ENCODE assay signal across 11 cellular contexts in genomic region chr5:107263387-107264003, GRCh38.
DNase-seq lines count a peak whose midpoint lies in the region; ATAC-seq and TF ChIP-seq lines count a peak whose summit lies in the region.
"Had no signal": no experiment of that assay in that cellular context is flagged by ENCODE, and none has a peak within 500 bp of the region (broad histone marks: within the 10 kb centered on the region; RNA-seq: fewer than 3 reads in every experiment).

No MANE protein-coding gene starts in this region.

- TF ChIP-seq CTCF in foreskin keratinocyte (conservative IDR thresholded peaks at IDR 0.05) (no peak), chondrocyte (IDR thresholded peaks at IDR 0.05) (no peak), Calu3 (IDR thresholded peaks at IDR 0.05; ENCODE audit: unreplicated experiment) (no peak)

- H3K27ac Mint-ChIP-seq in chondrocyte (ENCODE audit: unreplicated experiment) (no peak overlapping the region), Calu3 (ENCODE audit: unreplicated experiment) (no peak overlapping the region)
- H3K27ac Mint-ChIP-seq in activated naive CD8-positive, alpha-beta T cell treated with anti-CD3 and anti-CD28 coated beads, Interleukin-2, amount 50 U/mL, for 24 hours, result no peak overlapping the region

- H3K4me3 Mint-ChIP-seq in chondrocyte (ENCODE audit: unreplicated experiment) (no peak overlapping the region), Calu3 (ENCODE audit: low read depth, unreplicated experiment) (no peak overlapping the region)
- no peak overlapping the region for H3K4me3 Mint-ChIP-seq in activated naive CD8-positive, alpha-beta T cell treated with anti-CD3 and anti-CD28 coated beads, Interleukin-2, amount 50 U/mL, for 24 hours

- no peaks in the 10 kb centered on the region for H3K4me1 ChIP-seq in foreskin keratinocyte

- no TSS peak for BruUV-seq in Calu3 (replicated peaks; lab: Mats Ljungman, UMichigan)

- peaks cover 11% of the 10 kb centered on the region for H3K9me3 Mint-ChIP-seq in chondrocyte (ENCODE audit: low read depth)
- peaks cover 9% of the 10 kb centered on the region for H3K9me3 Mint-ChIP-seq in activated naive CD8-positive, alpha-beta T cell treated with anti-CD3 and anti-CD28 coated beads, Interleukin-2, amount 50 U/mL, for 24 hours
- peaks cover 18% of the 10 kb centered on the region for H3K9me3 Mint-ChIP-seq in Calu3 (ENCODE audit: low read depth, unreplicated experiment)

- H3K4me1 Mint-ChIP-seq in chondrocyte (ENCODE audit: low read depth) (no peaks in the 10 kb centered on the region), Calu3 (ENCODE audit: low read depth, unreplicated experiment) (no peaks in the 10 kb centered on the region)
- peaks cover 8% of the 10 kb centered on the region for H3K4me1 Mint-ChIP-seq in activated naive CD8-positive, alpha-beta T cell treated with anti-CD3 and anti-CD28 coated beads, Interleukin-2, amount 50 U/mL, for 24 hours

- H3K36me3 Mint-ChIP-seq in chondrocyte (ENCODE audit: low read depth) (no peaks in the 10 kb centered on the region), Calu3 (ENCODE audit: insufficient read depth, unreplicated experiment) (no peaks in the 10 kb centered on the region)
- H3K36me3 Mint-ChIP-seq in activated naive CD8-positive, alpha-beta T cell treated with anti-CD3 and anti-CD28 coated beads, Interleukin-2, amount 50 U/mL, for 24 hours (ENCODE audit: low read depth), result no peaks in the 10 kb centered on the region

- intact Hi-C loops in Calu3 (cut with micrococcal nuclease; ENCODE audit: unreplicated experiment), result no loop called here

- CTCF ChIA-PET in Calu3 (lab: Charles Lee), result no interaction called here

- H3K27me3 Mint-ChIP-seq in chondrocyte (ENCODE audit: low read depth) (no peaks in the 10 kb centered on the region), Calu3 (ENCODE audit: unreplicated experiment) (no peaks in the 10 kb centered on the region)
- H3K27me3 Mint-ChIP-seq in activated naive CD8-positive, alpha-beta T cell treated with anti-CD3 and anti-CD28 coated beads, Interleukin-2, amount 50 U/mL, for 24 hours, result peaks cover 7% of the 10 kb centered on the region

- no peak overlapping the region for H3K27ac ChIP-seq in foreskin keratinocyte

- H3K27me3 ChIP-seq in foreskin keratinocyte, result peaks cover 8% of the 10 kb centered on the region

- DNase-seq in foreskin keratinocyte (peak in 1 of 2 donors; percentile 20), chondrocyte (ENCODE audit: low spot score) (no peak), glomerular visceral epithelial cell (ENCODE audit: extremely low spot score) (no peak), Calu3 (no peak)
- no peak for DNase-seq in activated naive CD8-positive, alpha-beta T cell treated with anti-CD3 and anti-CD28 coated beads, Interleukin-2, amount 50 U/mL, for 24 hours
- DNase-seq: activated T-cell treated with anti-CD3 and anti-CD28 coated beads for 4 hours; NCI-H146; stimulated activated naive CD4-positive, alpha-beta T cell treated with Interleukin-2 at 50 U/mL for 16 hours had no signal

- ATAC-seq in GM18867 (IDR thresholded peaks at IDR 0.05; ENCODE audit: unreplicated experiment) (peak; percentile 90), GM21423 (IDR thresholded peaks at IDR 0.05; ENCODE audit: unreplicated experiment) (peak; percentile 73), HG03103 (IDR thresholded peaks at IDR 0.05; ENCODE audit: low read depth, unreplicated experiment) (peak; percentile 73), foreskin keratinocyte (peak; percentile 9)
- no peak for ATAC-seq in activated naive CD8-positive, alpha-beta T cell treated with anti-CD3 and anti-CD28 coated beads, Interleukin-2, amount 50 U/mL, for 24 hours
